ENCODE assay signal across 1 cellular context in the genomic region with DNA sequence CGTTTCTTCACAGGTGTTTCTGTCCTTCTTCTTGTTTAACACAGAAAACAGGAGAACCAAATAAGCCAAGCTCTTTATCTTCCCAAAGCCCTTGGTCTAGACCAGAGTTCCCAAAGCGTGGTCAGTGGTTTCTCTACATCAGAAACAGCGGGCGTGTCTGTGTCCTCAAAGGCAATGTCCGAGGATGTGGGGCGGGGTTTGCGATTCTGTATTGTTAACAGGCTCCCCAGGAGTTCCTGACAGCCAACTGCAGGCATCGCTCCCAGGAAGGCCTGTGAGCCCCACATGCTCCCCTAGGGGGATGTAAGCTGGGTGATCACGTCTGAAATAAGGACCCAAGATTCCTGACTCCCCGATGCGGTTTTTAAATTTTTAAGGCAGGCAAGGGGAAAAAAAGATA.
TF ChIP-seq lines count a peak whose summit lies in the region.

No MANE protein-coding gene starts in this region.

TF ChIP-seq in K562, 482 proteins besides CTCF, POLR2A, EP300 and RAD21:
- TF ChIP-seq, protein P1, sequence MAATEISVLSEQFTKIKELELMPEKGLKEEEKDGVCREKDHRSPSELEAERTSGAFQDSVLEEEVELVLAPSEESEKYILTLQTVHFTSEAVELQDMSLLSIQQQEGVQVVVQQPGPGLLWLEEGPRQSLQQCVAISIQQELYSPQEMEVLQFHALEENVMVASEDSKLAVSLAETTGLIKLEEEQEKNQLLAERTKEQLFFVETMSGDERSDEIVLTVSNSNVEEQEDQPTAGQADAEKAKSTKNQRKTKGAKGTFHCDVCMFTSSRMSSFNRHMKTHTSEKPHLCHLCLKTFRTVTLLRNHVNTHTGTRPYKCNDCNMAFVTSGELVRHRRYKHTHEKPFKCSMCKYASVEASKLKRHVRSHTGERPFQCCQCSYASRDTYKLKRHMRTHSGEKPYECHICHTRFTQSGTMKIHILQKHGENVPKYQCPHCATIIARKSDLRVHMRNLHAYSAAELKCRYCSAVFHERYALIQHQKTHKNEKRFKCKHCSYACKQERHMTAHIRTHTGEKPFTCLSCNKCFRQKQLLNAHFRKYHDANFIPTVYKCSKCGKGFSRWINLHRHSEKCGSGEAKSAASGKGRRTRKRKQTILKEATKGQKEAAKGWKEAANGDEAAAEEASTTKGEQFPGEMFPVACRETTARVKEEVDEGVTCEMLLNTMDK (IDR thresholded peaks at IDR 0.05; ENCODE audit: borderline replicate concordance, insufficient read depth, low read depth, low read length, poor library complexity, severe bottlenecking) = peak; percentile 29
- no peak for TF ChIP-seq BRD9 (IDR thresholded peaks at IDR 0.05; ENCODE audit: low read depth, partially characterized antibody)
